In the genomic region with DNA sequence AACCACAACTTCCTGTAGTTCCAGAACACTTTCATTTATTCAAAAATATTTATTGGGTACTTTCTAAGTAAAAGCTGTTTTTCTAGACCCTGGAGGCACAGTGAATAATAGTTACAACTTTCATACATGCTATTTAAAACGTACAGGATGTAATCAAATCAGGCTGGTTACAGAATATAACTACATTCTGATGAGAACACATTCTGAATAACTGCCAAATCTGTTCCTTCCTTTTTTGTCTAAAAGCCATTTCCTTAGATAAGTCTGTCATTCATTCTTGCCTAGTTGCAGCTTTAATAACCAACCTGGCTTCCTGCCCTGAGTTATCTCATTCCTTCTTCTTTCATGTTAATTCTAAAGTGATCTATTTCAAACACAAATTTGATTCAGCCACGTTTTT, we compare ENCODE assay signal across 22 cellular contexts.
"Had no signal": no experiment of that assay in that cellular context is flagged by ENCODE, and none has a peak within 500 bp of the region (broad histone marks: within the 10 kb centered on the region; RNA-seq: fewer than 3 reads in every experiment).

No MANE protein-coding gene starts in this region.

- H3K27ac ChIP-seq: dorsolateral prefrontal cortex, gastrocnemius medialis, psoas muscle, sigmoid colon, skin epidermis, testis, tibial nerve had no signal

- ATAC-seq: esophagus mucosa; gastrocnemius medialis; left ventricle myocardium superior; psoas muscle; stimulated activated naive B cell treated with anti-CD40 and anti-IgM and Interleukin-4, amounts not matched to agents 10 μg/mL and 1 μg/mL and 100 μg/mL, for 72 hours; stimulated activated naive CD8-positive, alpha-beta T cell treated with anti-CD3 and anti-CD28 coated beads, Interleukin-15, amount 100 ng/mL, for 72 hours had no signal

- H3K4me1 ChIP-seq: gastrocnemius medialis, psoas muscle, sigmoid colon, testis, tibial nerve had no signal

- H3K4me3 ChIP-seq: dorsolateral prefrontal cortex, gastrocnemius medialis, lung, psoas muscle, sigmoid colon, skin epidermis, testis, tibial nerve had no signal

- H3K27me3 ChIP-seq: gastrocnemius medialis, sigmoid colon, testis, tibial nerve had no signal

- H3K9me3 ChIP-seq: gastrocnemius medialis, psoas muscle, sigmoid colon, testis, tibial nerve had no signal

- FAIRE-seq: keratinocyte had no signal

- DNase-seq: cortex of kidney; dorsolateral prefrontal cortex; effector memory CD4-positive, alpha-beta T cell; gastrocnemius medialis; glutamatergic neuron; immature natural killer cell; left ventricle myocardium superior; mesenchymal stem cell; midbrain; occipital lobe; psoas muscle; sigmoid colon; stimulated activated CD4-positive, alpha-beta T cell treated with anti-CD3 and anti-CD28 coated beads, Interleukin-2, amount 100 ng/mL, for 24 hours; stimulated activated CD4-positive, alpha-beta T cell treated with anti-CD3 and anti-CD28 coated beads, Interleukin-4, amount 100 ng/mL, for 4 hours; stimulated activated naive B cell treated with anti-CD40 and anti-IgM and Interleukin-4, amounts not matched to agents 10 μg/mL and 1 μg/mL and 100 μg/mL, for 72 hours; stimulated activated naive CD8-positive, alpha-beta T cell treated with anti-CD3 and anti-CD28 coated beads, Interleukin-15, amount 100 ng/mL, for 72 hours; testis had no signal

- H3K36me3 ChIP-seq: gastrocnemius medialis, sigmoid colon, tibial nerve had no signal
